ENCODE assay signal across 11 cellular contexts in genomic region chr5:145775893-145776444, GRCh38. TPM values are rescaled to one million over a fixed set of nuclear protein-coding genes. Genes with fewer than 3 reads are reported as not detected.
DNase-seq lines count a peak whose midpoint lies in the region; ATAC-seq, FAIRE-seq and TF ChIP-seq lines count a peak whose summit lies in the region.
"Had no signal": no experiment of that assay in that cellular context is flagged by ENCODE, and none has a peak within 500 bp of the region (broad histone marks: within the 10 kb centered on the region; RNA-seq: fewer than 3 reads in every experiment).

No MANE protein-coding gene starts in this region.

- ATAC-seq in RWPE2 (ENCODE audit: low read depth): peak; percentile 100
- ATAC-seq in pancreas: peak in 3 of 4 donors; percentile 54 to 86 (median 60)
- no peak for ATAC-seq in activated naive CD8-positive, alpha-beta T cell treated with anti-CD3 and anti-CD28 coated beads, Interleukin-2, amount 50 U/mL, for 24 hours
- ATAC-seq: GM23338 had no signal

- no peak overlapping the region for H3K4me3 Mint-ChIP-seq in activated naive CD8-positive, alpha-beta T cell treated with anti-CD3 and anti-CD28 coated beads, Interleukin-2, amount 50 U/mL, for 24 hours
- H3K4me3 Mint-ChIP-seq: GM23338 had no signal

- no peaks in the 10 kb centered on the region for H3K9me3 Mint-ChIP-seq in activated naive CD8-positive, alpha-beta T cell treated with anti-CD3 and anti-CD28 coated beads, Interleukin-2, amount 50 U/mL, for 24 hours

- no peak for FAIRE-seq in pancreas (lab: Jason Lieb, UNC)

- H3K4me1 Mint-ChIP-seq in activated naive CD8-positive, alpha-beta T cell treated with anti-CD3 and anti-CD28 coated beads, Interleukin-2, amount 50 U/mL, for 24 hours: no peaks in the 10 kb centered on the region

- H3K27me3 ChIP-seq in RWPE2 (ENCODE audit: insufficient read depth, poor library complexity, severe bottlenecking) (no peaks in the 10 kb centered on the region), pancreas (no peaks in the 10 kb centered on the region)

- TF ChIP-seq CTCF in RWPE2 (IDR thresholded peaks at IDR 0.05; ENCODE audit: poor library complexity, severe bottlenecking) (no peak), fibroblast of pulmonary artery (IDR thresholded peaks at IDR 0.05; ENCODE audit: low read length, missing control alignments) (no peak), pancreas (IDR thresholded peaks at IDR 0.05) (no peak)

- intact Hi-C loops in pancreas (cut with DNase I): no loop called here

- peak; percentile 90 for DNase-seq in EL
- DNase-seq in RWPE2 (ENCODE audit: low spot score): no peak
- peak; percentile 95 for DNase-seq in fibroblast of pulmonary artery (ENCODE audit: low read depth)
- no peak for DNase-seq in pancreas
- DNase-seq in activated CD4-positive, alpha-beta T cell treated with anti-CD3 and anti-CD28 coated beads, Interleukin-2, amount 50 U/mL, for 4 hours: no peak
- no peak for DNase-seq in activated naive CD8-positive, alpha-beta T cell treated with anti-CD3 and anti-CD28 coated beads, Interleukin-2, amount 50 U/mL, for 24 hours
- no peak for DNase-seq in germinal center (ENCODE audit: low spot score)
- no peak for DNase-seq in SKM-1 treated with dmso at 0.1 percent for 144 hours (lab: John Stamatoyannopoulos, UW; ENCODE audit: unreplicated experiment)
- DNase-seq: MM.1S; stimulated activated CD4-positive, alpha-beta T cell treated with anti-CD3 and anti-CD28 coated beads, Interleukin-1b, Interleukin-23, amount 100 ng/mL, for 48 hours had no signal

- no peak overlapping the region for H3K27ac Mint-ChIP-seq in activated naive CD8-positive, alpha-beta T cell treated with anti-CD3 and anti-CD28 coated beads, Interleukin-2, amount 50 U/mL, for 24 hours
- H3K27ac Mint-ChIP-seq: GM23338 had no signal

- H3K36me3 Mint-ChIP-seq in activated naive CD8-positive, alpha-beta T cell treated with anti-CD3 and anti-CD28 coated beads, Interleukin-2, amount 50 U/mL, for 24 hours (ENCODE audit: low read depth): no peaks in the 10 kb centered on the region

- WGBS in pancreas, 2 donors: 75 to 80% methylated on average over 2 of the region's 2 CpGs

- H3K4me3 ChIP-seq in RWPE2 (ENCODE audit: severe bottlenecking) (no peak overlapping the region), fibroblast of pulmonary artery (replicated peaks; ENCODE audit: low read depth, low read length) (no peak overlapping the region), pancreas (no peak overlapping the region)
- H3K4me3 ChIP-seq: GM23338 had no signal

- H3K27me3 Mint-ChIP-seq in activated naive CD8-positive, alpha-beta T cell treated with anti-CD3 and anti-CD28 coated beads, Interleukin-2, amount 50 U/mL, for 24 hours: no peaks in the 10 kb centered on the region

- H3K4me1 ChIP-seq in RWPE2 (ENCODE audit: insufficient read depth, poor library complexity, severe bottlenecking) (peaks cover 18% of the 10 kb centered on the region), pancreas (no peaks in the 10 kb centered on the region)

- peak overlapping the region; percentile 43 for H3K27ac ChIP-seq in RWPE2 (ENCODE audit: poor library complexity, severe bottlenecking)
- no peak overlapping the region for H3K27ac ChIP-seq in pancreas

- H3K9me3 ChIP-seq in RWPE2 (ENCODE audit: severe bottlenecking) (no peaks in the 10 kb centered on the region), pancreas (no peaks in the 10 kb centered on the region)

- H3K36me3 ChIP-seq in RWPE2 (ENCODE audit: low read depth) (no peaks in the 10 kb centered on the region), pancreas (no peaks in the 10 kb centered on the region)

RNA-seq across cellular contexts. Expression of gene PRELID2, which starts 59.2 kb away (rescaled TPM):
- 10 to 100 TPM in 4 of 6 donors, 1 to 10 TPM in 2; 9.7 to 15.2 (median 11.1) TPM for total RNA-seq in pancreas
- 1 to 10 TPM; 4.0 to 4.2 TPM for polyA plus RNA-seq in pancreas

Comparison
In these comparisons a context has a peak if more than half of its experiments do, and no peak if none do; other contexts are left out.
1. DNase-seq: peak in EL (single experiment) and fibroblast of pulmonary artery (single experiment); none in RWPE2 (single experiment), pancreas (0 of 6), activated CD4-positive, alpha-beta T cell treated with anti-CD3 and anti-CD28 coated beads, Interleukin-2, amount 50 U/mL, for 4 hours (0 of 2), activated naive CD8-positive, alpha-beta T cell treated with anti-CD3 and anti-CD28 coated beads, Interleukin-2, amount 50 U/mL, for 24 hours (single experiment), germinal center (single experiment) and SKM-1 treated with dmso at 0.1 percent for 144 hours (single experiment).